8 cellular contexts compared by ENCODE assay signal in genomic region chr9:69877852-69878507, GRCh38. TPM values are rescaled to one million over a fixed set of nuclear protein-coding genes. Genes with fewer than 3 reads are reported as not detected.
DNase-seq lines count a peak whose midpoint lies in the region; ATAC-seq and TF ChIP-seq lines count a peak whose summit lies in the region.

No MANE protein-coding gene starts in this region.

- no peaks in the 10 kb centered on the region for H3K27me3 ChIP-seq in esophagus squamous epithelium
- H3K27me3 ChIP-seq in osteoblast (ENCODE audit: insufficient read depth, low read length): no peaks in the 10 kb centered on the region
- no peaks in the 10 kb centered on the region for H3K27me3 ChIP-seq in vagina

- H3K4me3 ChIP-seq in esophagus squamous epithelium (no peak overlapping the region), osteoblast (ENCODE audit: insufficient read depth, low read length) (no peak overlapping the region), vagina (no peak overlapping the region)

- TF ChIP-seq CTCF in esophagus squamous epithelium (IDR thresholded peaks at IDR 0.05) (peak in 5 of 6 experiments; percentile 41 to 66 (median 50)), osteoblast (IDR thresholded peaks at IDR 0.05; ENCODE audit: extremely low read depth, low read depth, low read length) (peak; percentile 63), vagina (IDR thresholded peaks at IDR 0.05) (peak in 1 of 3 experiments; percentile 20)

- no peaks in the 10 kb centered on the region for H4K20me1 ChIP-seq in osteoblast (ENCODE audit: insufficient read depth, low read length)

- intact Hi-C loops in esophagus squamous epithelium (cut with DNase I) (loop anchor here (10.0 kb wide), 1 partner anchor 453 kb away; no protein-coding TSS in a partner anchor), vagina (cut with DNase I) (no loop called here)

- peaks cover 0 to 3% (median 0%) of the 10 kb centered on the region in 3 donors for H3K9me3 ChIP-seq in esophagus squamous epithelium
- H3K9me3 ChIP-seq in osteoblast (ENCODE audit: low read depth, low read length): no peaks in the 10 kb centered on the region
- H3K9me3 ChIP-seq in vagina: no peaks in the 10 kb centered on the region

- ATAC-seq in HG02610 (IDR thresholded peaks at IDR 0.05; ENCODE audit: unreplicated experiment) (peak; percentile 45), HG02970 (IDR thresholded peaks at IDR 0.05; ENCODE audit: low FRiP score, unreplicated experiment) (no peak), GM21717 (IDR thresholded peaks at IDR 0.05; ENCODE audit: unreplicated experiment) (no peak)

- H3K79me2 ChIP-seq in osteoblast (ENCODE audit: insufficient read depth, low read length): no peaks in the 10 kb centered on the region

- H3K4me1 ChIP-seq in esophagus squamous epithelium (peaks cover 0 to 4% (median 0%) of the 10 kb centered on the region in 3 donors), osteoblast (ENCODE audit: insufficient read depth, low read length) (no peaks in the 10 kb centered on the region), vagina (no peaks in the 10 kb centered on the region)

- no peak overlapping the region for H3K4me2 ChIP-seq in osteoblast (ENCODE audit: insufficient read depth, low read length)

- 44 to 45% methylated on average over 5 of the region's 5 CpGs for WGBS in esophagus squamous epithelium, 2 donors

- peak overlapping the region; percentile 6 for H2AFZ ChIP-seq in osteoblast (ENCODE audit: low read length)

- no peak for TF ChIP-seq POLR2A in esophagus squamous epithelium (IDR thresholded peaks at IDR 0.05)
- no peak for TF ChIP-seq POLR2A in vagina (IDR thresholded peaks at IDR 0.05)

- no peak overlapping the region for H3K27ac ChIP-seq in esophagus squamous epithelium
- H3K27ac ChIP-seq in osteoblast (ENCODE audit: low read depth, low read length): no peak overlapping the region
- no peak overlapping the region for H3K27ac ChIP-seq in vagina

- peak; percentile 50 for DNase-seq in D341Med (ENCODE audit: low spot score)
- DNase-seq in OCI-M2 (lab: John Stamatoyannopoulos, UW; ENCODE audit: unreplicated experiment): peak; percentile 20
- DNase-seq in esophagus squamous epithelium (lab: John Stamatoyannopoulos, UW): no peak
- DNase-seq in osteoblast (ENCODE audit: insufficient read length, low spot score, missing footprints): peak; percentile 21
- no peak for DNase-seq in vagina (ENCODE audit: extremely low spot score in 2 of 2)

- no peaks in the 10 kb centered on the region for H3K36me3 ChIP-seq in esophagus squamous epithelium
- H3K36me3 ChIP-seq in osteoblast (ENCODE audit: insufficient read depth, low read length): no peaks in the 10 kb centered on the region
- no peaks in the 10 kb centered on the region for H3K36me3 ChIP-seq in vagina

RNA-seq across cellular contexts. Expression of gene CFAP95, which starts 57.4 kb away (rescaled TPM):
- total RNA-seq in esophagus squamous epithelium (not detected), osteoblast (not detected in 2 replicates), vagina (not detected)

Comparison
In these comparisons a context has a peak if more than half of its experiments do, and no peak if none do; other contexts are left out.
1. DNase-seq: peak in D341Med (single experiment), OCI-M2 (single experiment) and osteoblast (single experiment); none in esophagus squamous epithelium (single experiment) and vagina (0 of 2).